Comparison of ENCODE assay signal across 19 cellular contexts in genomic region chr13:74017301-74018092, GRCh38.
DNase-seq lines count a peak whose midpoint lies in the region; ATAC-seq and TF ChIP-seq lines count a peak whose summit lies in the region.
"Had no signal": no experiment of that assay in that cellular context is flagged by ENCODE, and none has a peak within 500 bp of the region (broad histone marks: within the 10 kb centered on the region; RNA-seq: fewer than 3 reads in every experiment).

No MANE protein-coding gene starts in this region.

- ATAC-seq in HG02610 (IDR thresholded peaks at IDR 0.05; ENCODE audit: unreplicated experiment) (peak; percentile 83), HG03558 (IDR thresholded peaks at IDR 0.05; ENCODE audit: extremely low read depth, unreplicated experiment) (peak; percentile 47), GM19455 (IDR thresholded peaks at IDR 0.05; ENCODE audit: unreplicated experiment) (no peak)

- no peaks in the 10 kb centered on the region for H3K36me3 ChIP-seq in MG63
- no peaks in the 10 kb centered on the region for H3K36me3 ChIP-seq in tibial nerve

- WGBS in tibial nerve, 2 donors, result 75 to 89% methylated on average over 4 of the region's 4 CpGs

- peak overlapping the region; percentile 19 for H3K27ac Mint-ChIP-seq in activated naive CD4-positive, alpha-beta T cell treated with anti-CD3 and anti-CD28 coated beads for 36 hours
- H3K27ac Mint-ChIP-seq in nephron progenitor cell, result peak overlapping the region; percentile 89
- H3K27ac Mint-ChIP-seq: activated CD4-positive, alpha-beta T cell treated with anti-CD3 and anti-CD28 coated beads, Interleukin-2, amount 10 ng/mL, durations not matched to agents 24 days and 14 days; dendritic cell treated with granulocyte-macrophage colony-stimulating factor and Interleukin-4, amounts not matched to agents 40 ng/mL and 50 ng/mL, for 4 days; type B pancreatic cell had no signal

- H3K27me3 ChIP-seq in MG63, result no peaks in the 10 kb centered on the region
- H3K27me3 ChIP-seq in tibial nerve, result no peaks in the 10 kb centered on the region

- H3K27ac ChIP-seq in tibial nerve, result no peak overlapping the region
- H3K27ac ChIP-seq: HL-60, PC-9 had no signal

- peaks cover 58% of the 10 kb centered on the region for H3K4me1 Mint-ChIP-seq in activated naive CD4-positive, alpha-beta T cell treated with anti-CD3 and anti-CD28 coated beads for 36 hours (ENCODE audit: low read depth)
- no peaks in the 10 kb centered on the region for H3K4me1 Mint-ChIP-seq in nephron progenitor cell

- TF ChIP-seq CTCF in nephron progenitor cell (IDR thresholded peaks at IDR 0.05) (no peak), tibial nerve (IDR thresholded peaks at IDR 0.05) (no peak)

- peaks cover 9% of the 10 kb centered on the region for H3K36me3 Mint-ChIP-seq in activated naive CD4-positive, alpha-beta T cell treated with anti-CD3 and anti-CD28 coated beads for 36 hours (ENCODE audit: low read depth)
- peaks cover 21% of the 10 kb centered on the region for H3K36me3 Mint-ChIP-seq in nephron progenitor cell (ENCODE audit: low read depth)

- H3K4me1 ChIP-seq in tibial nerve, result no peaks in the 10 kb centered on the region

- TF ChIP-seq POLR2A in tibial nerve (IDR thresholded peaks at IDR 0.05), result no peak

- TF ChIP-seq EP300 in tibial nerve (IDR thresholded peaks at IDR 0.05), result no peak

- CTCF ChIA-PET in activated naive CD4-positive, alpha-beta T cell treated with anti-CD3 and anti-CD28 coated beads for 36 hours (lab: Charles Lee), result no interaction called here

- H3K4me3 ChIP-seq in MG63 (no peak overlapping the region), tibial nerve (no peak overlapping the region)
- H3K4me3 ChIP-seq: PC-9 had no signal

- intact Hi-C loops in activated naive CD4-positive, alpha-beta T cell treated with anti-CD3 and anti-CD28 coated beads for 36 hours (cut with micrococcal nuclease), result loop anchor here (1.0 kb wide), 1 partner anchor 8 kb away; no protein-coding TSS in a partner anchor

- no peaks in the 10 kb centered on the region for H3K27me3 Mint-ChIP-seq in activated naive CD4-positive, alpha-beta T cell treated with anti-CD3 and anti-CD28 coated beads for 36 hours (ENCODE audit: low read depth)
- no peaks in the 10 kb centered on the region for H3K27me3 Mint-ChIP-seq in nephron progenitor cell (ENCODE audit: low read depth, poor library complexity)
- H3K27me3 Mint-ChIP-seq: activated CD4-positive, alpha-beta T cell treated with anti-CD3 and anti-CD28 coated beads, Interleukin-2, amount 10 ng/mL, durations not matched to agents 24 days and 14 days; dendritic cell treated with granulocyte-macrophage colony-stimulating factor and Interleukin-4, amounts not matched to agents 40 ng/mL and 50 ng/mL, for 4 days; type B pancreatic cell had no signal

- H3K4me3 Mint-ChIP-seq in activated naive CD4-positive, alpha-beta T cell treated with anti-CD3 and anti-CD28 coated beads for 36 hours, result no peak overlapping the region
- H3K4me3 Mint-ChIP-seq in nephron progenitor cell, result no peak overlapping the region
- H3K4me3 Mint-ChIP-seq: activated CD4-positive, alpha-beta T cell treated with anti-CD3 and anti-CD28 coated beads, Interleukin-2, amount 10 ng/mL, durations not matched to agents 24 days and 14 days; dendritic cell treated with granulocyte-macrophage colony-stimulating factor and Interleukin-4, amounts not matched to agents 40 ng/mL and 50 ng/mL, for 4 days; type B pancreatic cell had no signal

- no peaks in the 10 kb centered on the region for H3K9me3 ChIP-seq in MG63
- no peaks in the 10 kb centered on the region for H3K9me3 ChIP-seq in tibial nerve
- H3K9me3 ChIP-seq: Caco-2 had no signal

- DNase-seq in activated naive CD4-positive, alpha-beta T cell treated with anti-CD3 and anti-CD28 coated beads for 36 hours, result no peak
- DNase-seq in activated naive CD4-positive, alpha-beta T cell (lab: John Stamatoyannopoulos, UW), result no peak
- DNase-seq in nephron progenitor cell (no peak), MG63 (no peak), tibial nerve (ENCODE audit: low spot score in 2 of 2) (no peak)
- DNase-seq: activated CD4-positive, alpha-beta T cell treated with anti-CD3 and anti-CD28 coated beads, Interleukin-2, amount 10 ng/mL, durations not matched to agents 24 days and 14 days; activated T-cell treated with anti-CD3 and anti-CD28 coated beads, Interleukin-2, amount 50 U/mL, for 48 hours; anterior cingulate cortex; Caco-2; HCEC 1CT; NCI-H226; PC-9; posterior cingulate gyrus had no signal

- H3K9me3 Mint-ChIP-seq in activated naive CD4-positive, alpha-beta T cell treated with anti-CD3 and anti-CD28 coated beads for 36 hours, result no peaks in the 10 kb centered on the region
- H3K9me3 Mint-ChIP-seq in nephron progenitor cell, result peaks cover 15% of the 10 kb centered on the region
- H3K9me3 Mint-ChIP-seq: type B pancreatic cell had no signal
